Comparison of ENCODE assay signal across 14 cellular contexts in genomic region chr2:200786423-200786822, GRCh38. TPM values are rescaled to one million over a fixed set of nuclear protein-coding genes. Genes with fewer than 3 reads are reported as not detected.
A peak's percentile ranks its signal among the peaks of the same experiment; 100 is the strongest.
DNase-seq lines count a peak whose midpoint lies in the region; ATAC-seq and TF ChIP-seq lines count a peak whose summit lies in the region.
"Had no signal": no experiment of that assay in that cellular context is flagged by ENCODE, and none has a peak within 500 bp of the region (broad histone marks: within the 10 kb centered on the region; RNA-seq: fewer than 3 reads in every experiment).

No MANE protein-coding gene starts in this region.

- H3K4me3 ChIP-seq in Panc1 (ENCODE audit: low read depth in 2 of 2, low read length in 2 of 2) (no peak overlapping the region), epithelial cell of esophagus (ENCODE audit: low read length) (no peak overlapping the region), osteoblast (ENCODE audit: insufficient read depth, low read length) (peak overlapping the region; percentile 38)
- H3K4me3 ChIP-seq: ovary had no signal

- no peaks in the 10 kb centered on the region for H3K79me2 ChIP-seq in osteoblast (ENCODE audit: insufficient read depth, low read length)

- H3K9me3 ChIP-seq in Panc1 (ENCODE audit: control insufficient read depth, insufficient read depth, low read depth, low read length) (no peaks in the 10 kb centered on the region), osteoblast (ENCODE audit: low read depth, low read length) (no peaks in the 10 kb centered on the region)
- H3K9me3 ChIP-seq: Caco-2, ovary had no signal

- no peaks in the 10 kb centered on the region for H3K36me3 ChIP-seq in Panc1 (ENCODE audit: control insufficient read depth, insufficient read depth, low read length)
- no peaks in the 10 kb centered on the region for H3K36me3 ChIP-seq in osteoblast (ENCODE audit: insufficient read depth, low read length)
- H3K36me3 ChIP-seq: ovary had no signal

- H4K20me1 ChIP-seq in osteoblast (ENCODE audit: insufficient read depth, low read length) = no peaks in the 10 kb centered on the region

- H3K27ac ChIP-seq in Panc1 (ENCODE audit: low read length) (peak overlapping the region; percentile 48), osteoblast (ENCODE audit: low read depth, low read length) (peak overlapping the region; percentile 98)
- H3K27ac ChIP-seq: ovary had no signal

- TF ChIP-seq CTCF in Panc1 (IDR thresholded peaks at IDR 0.05) (no peak), epithelial cell of esophagus (IDR thresholded peaks at IDR 0.05; ENCODE audit: insufficient read depth, low read depth, low read length, missing control alignments) (no peak), osteoblast (IDR thresholded peaks at IDR 0.05; ENCODE audit: extremely low read depth, low read depth, low read length) (no peak)

- CTCF ChIA-PET in Panc1 (lab: Charles Lee) = no interaction called here

- H2AFZ ChIP-seq in osteoblast (ENCODE audit: low read length) = no peak overlapping the region

- H3K4me2 ChIP-seq in osteoblast (ENCODE audit: insufficient read depth, low read length) = peak overlapping the region; percentile 83

- peak; percentile 60 for DNase-seq in EL
- no peak for DNase-seq in Panc1 (ENCODE audit: low read depth, low spot score)
- peak; percentile 39 for DNase-seq in epithelial cell of esophagus (ENCODE audit: low read depth)
- no peak for DNase-seq in osteoblast (ENCODE audit: insufficient read length, low spot score, missing footprints)
- DNase-seq in posterior vena cava (ENCODE audit: low spot score) = no peak
- no peak for DNase-seq in AG08396 (ENCODE audit: low spot score)
- DNase-seq in germinal center (ENCODE audit: low spot score) = no peak
- DNase-seq: activated naive CD4-positive, alpha-beta T cell; Caco-2; effector memory CD4-positive, alpha-beta T cell; NCI-H2029; ovary had no signal

- POLR2A ChIA-PET in Panc1 (lab: Charles Lee) = interaction anchor here (0.7 kb wide), 1 partner anchor 477 kb away, joined by 5 read pairs; no protein-coding TSS in a partner anchor

- in situ Hi-C loops in Panc1 (cut with HindIII; ENCODE audit: low pct_unique_long_range_greater_than_20kb, low sequenced_read_pairs) = no loop called here

- intact Hi-C loops in Panc1 (cut with micrococcal nuclease; ENCODE audit: unreplicated experiment) (no loop called here), posterior vena cava (cut with DNase I) (no loop called here)

- ATAC-seq in Panc1 (peak; percentile 59), HG02588 (IDR thresholded peaks at IDR 0.05; ENCODE audit: unreplicated experiment) (no peak)
- ATAC-seq: activated CD4-positive, CD25-positive, alpha-beta regulatory T cell treated with anti-CD3 and anti-CD28 coated beads, Interleukin-2, amount 50 U/mL, for 24 hours had no signal

- peaks cover 10% of the 10 kb centered on the region; the same call in 1 of the 2 replicates for H3K4me1 ChIP-seq in Panc1 (ENCODE audit: control insufficient read depth, insufficient read depth, low read length)
- H3K4me1 ChIP-seq in osteoblast (ENCODE audit: insufficient read depth, low read length) = peaks cover 50% of the 10 kb centered on the region

- BruUV-seq in Panc1 (replicated peaks; lab: Mats Ljungman, UMichigan) = no TSS peak

- no peaks in the 10 kb centered on the region for H3K27me3 ChIP-seq in Panc1 (ENCODE audit: control insufficient read depth, insufficient read depth, low read length)
- no peaks in the 10 kb centered on the region for H3K27me3 ChIP-seq in osteoblast (ENCODE audit: insufficient read depth, low read length)
- H3K27me3 ChIP-seq: ovary had no signal

RNA-seq across cellular contexts. Expression of gene BZW1, which starts 25.3 kb away (rescaled TPM):
- total RNA-seq in Panc1 (2021; ENCODE audit: unreplicated experiment) (247 TPM), osteoblast (590 and 597 TPM in 2 replicates), posterior vena cava (100 to 1,000 TPM; 211 to 220 TPM)
- 142 TPM for polyA plus RNA-seq in Panc1 (2012; ENCODE audit: insufficient read length)

Comparison
In these comparisons a context has a peak if more than half of its experiments do, and no peak if none do; other contexts are left out.
1. DNase-seq: peak in EL (single experiment) and epithelial cell of esophagus (single experiment); none in Panc1 (single experiment), osteoblast (single experiment), posterior vena cava (single experiment), AG08396 (single experiment) and germinal center (single experiment).